ENCODE assay signal across 9 cellular contexts in genomic region chr15:58440181-58440910, GRCh38. TPM values are rescaled to one million over a fixed set of nuclear protein-coding genes. Genes with fewer than 3 reads are reported as not detected.
DNase-seq lines count a peak whose midpoint lies in the region; ATAC-seq, FAIRE-seq and TF ChIP-seq lines count a peak whose summit lies in the region.
"Had no signal": no experiment of that assay in that cellular context is flagged by ENCODE, and none has a peak within 500 bp of the region (broad histone marks: within the 10 kb centered on the region; RNA-seq: fewer than 3 reads in every experiment).

No MANE protein-coding gene starts in this region.

- no peak overlapping the region for H3K9ac ChIP-seq in MM.1S (ENCODE audit: low read length)
- H3K9ac ChIP-seq in duodenal mucosa (ENCODE audit: low read depth in 1 of 2, low read length in 2 of 2): peak overlapping the region in 1 of 2 donors; percentile 31

- TF ChIP-seq RAD21 in A549 (conservative IDR thresholded peaks at IDR 0.05 in 1 of 2, IDR thresholded peaks at IDR 0.05 in 1 of 2): peak; percentile 39 to 49; a peak in 4 of 5 replicates

- H3K27ac Mint-ChIP-seq in mesothelial cell of epicardium: peak overlapping the region; percentile 78

- TF ChIP-seq EP300 in A549 (IDR thresholded peaks at IDR 0.05): peak; percentile 68 to 88; a peak in 4 of 5 replicates

- H3K36me3 Mint-ChIP-seq in mesothelial cell of epicardium: no peaks in the 10 kb centered on the region

- H3K9me3 ChIP-seq in A549 (no peaks in the 10 kb centered on the region), MM.1S (replicated peaks; ENCODE audit: insufficient read depth, low read length) (no peaks in the 10 kb centered on the region), duodenal mucosa (ENCODE audit: control insufficient read depth in 1 of 2, low read length in 2 of 2) (no peaks in the 10 kb centered on the region)

- peak overlapping the region; percentile 92 to 93 for H3K27ac ChIP-seq in A549
- no peak overlapping the region for H3K27ac ChIP-seq in MM.1S (ENCODE audit: low read length)
- peak overlapping the region; percentile 74 for H3K27ac ChIP-seq in duodenal mucosa (ENCODE audit: low read depth, low read length)

- H3K27me3 ChIP-seq in MM.1S (replicated peaks; ENCODE audit: insufficient read depth, low read length) (no peaks in the 10 kb centered on the region), duodenal mucosa (ENCODE audit: control insufficient read depth in 1 of 2, insufficient read depth in 2 of 2, low read length in 2 of 2) (no peaks in the 10 kb centered on the region)

- H3K27me3 Mint-ChIP-seq in mesothelial cell of epicardium (ENCODE audit: low read depth): no peaks in the 10 kb centered on the region

- no peak overlapping the region for H3K4me3 Mint-ChIP-seq in mesothelial cell of epicardium

- H4K20me1 ChIP-seq in MM.1S (ENCODE audit: insufficient read depth, low read length): no peaks in the 10 kb centered on the region

- CTCF ChIA-PET in A549 (lab: Yijun Ruan, JAX): interaction anchor here (0.6 to 2.4 kb wide), 15 partner anchors 10 to 1092 kb away, joined by 3 to 10 read pairs (median 4); no protein-coding TSS in a partner anchor

- POLR2A ChIA-PET in A549 (lab: Yijun Ruan, JAX): interaction anchor here (1.1 to 1.8 kb wide), 4 partner anchors 29 to 310 kb away, joined by 3 to 10 read pairs (median 8); partner anchors contain the start of gene ADAM10

- no peaks in the 10 kb centered on the region for H3K9me3 Mint-ChIP-seq in mesothelial cell of epicardium

- peak; percentile 72 to 82 for ATAC-seq in A549
- no peak for ATAC-seq in HG02798 (IDR thresholded peaks at IDR 0.05; ENCODE audit: poor library complexity, unreplicated experiment)
- no peak for ATAC-seq in GM18868 (IDR thresholded peaks at IDR 0.05; ENCODE audit: unreplicated experiment)

- H3K4me3 ChIP-seq in A549 (peak overlapping the region; percentile 8; the same call in 1 of the 3 replicates), MM.1S (ENCODE audit: low read length) (no peak overlapping the region), duodenal mucosa (ENCODE audit: low read depth in 1 of 2, low read length in 2 of 2) (no peak overlapping the region)

- peaks cover 42% of the 10 kb centered on the region for H3K4me1 Mint-ChIP-seq in mesothelial cell of epicardium

- FAIRE-seq in A549 (lab: Jason Lieb, UNC): peak; percentile 99
- FAIRE-seq: D721Med had no signal

- 4% methylated on average over 7 of the region's 7 CpGs for WGBS in A549 (ENCODE audit: missing lambda C conversion rate)

- H3K79me2 ChIP-seq in MM.1S (ENCODE audit: low read length): no peaks in the 10 kb centered on the region

- peak; percentile 89 to 92 for DNase-seq in A549 (ENCODE audit: low read depth in 1 of 2, low spot score in 1 of 2)
- no peak for DNase-seq in MM.1S
- no peak for DNase-seq in mesothelial cell of epicardium (ENCODE audit: low spot score in 2 of 2, unreplicated experiment in 2 of 2)
- no peak for DNase-seq in AML-193 (lab: John Stamatoyannopoulos, UW)
- no peak for DNase-seq in central memory CD4-positive, alpha-beta T cell

- H3K4me1 ChIP-seq in A549 (peaks cover 70% of the 10 kb centered on the region), MM.1S (ENCODE audit: low read length) (peaks cover 13% of the 10 kb centered on the region), duodenal mucosa (ENCODE audit: control insufficient read depth in 1 of 2, insufficient read depth in 2 of 2, low read length in 2 of 2) (peaks cover 47% of the 10 kb centered on the region in 2 donors)

- peak overlapping the region; percentile 89 for H3K4me2 ChIP-seq in A549
- 0 out of 2 replicates have a peak overlapping the region, but pooled peaks have one; percentile 8 for H3K4me2 ChIP-seq in MM.1S (ENCODE audit: low read depth, low read length)

- no peak for TF ChIP-seq POLR2A in A549 (IDR thresholded peaks at IDR 0.05; ENCODE audit: low read length)

- H3F3A ChIP-seq in MM.1S (ENCODE audit: insufficient read depth, low read length): no peaks in the 10 kb centered on the region

- no peaks in the 10 kb centered on the region for H3K9me2 ChIP-seq in MM.1S (replicated peaks; ENCODE audit: insufficient read depth, low read length)

- H3K36me3 ChIP-seq in MM.1S (replicated peaks; ENCODE audit: insufficient read depth, low read length) (no peaks in the 10 kb centered on the region), duodenal mucosa (ENCODE audit: control insufficient read depth in 1 of 2, insufficient read depth in 2 of 2, low read length in 2 of 2) (no peaks in the 10 kb centered on the region)

- H2AFZ ChIP-seq in MM.1S (ENCODE audit: low read length): no peak overlapping the region

- TF ChIP-seq CTCF in A549 (IDR thresholded peaks at IDR 0.05) (no peak), MM.1S (IDR thresholded peaks at IDR 0.05; ENCODE audit: low read length) (no peak), mesothelial cell of epicardium (IDR thresholded peaks at IDR 0.05; ENCODE audit: unreplicated experiment) (no peak)

TF ChIP-seq in A549, 52 proteins besides CTCF, POLR2A, EP300 and RAD21:
- TF ChIP-seq CEBPB (IDR thresholded peaks at IDR 0.05) (peak; percentile 31 to 53; a peak in 2 of 4 replicates), BCL3 (IDR thresholded peaks at IDR 0.05) (peak; percentile 55; the same call in 2 of the 3 replicates), FOSL2 (IDR thresholded peaks at IDR 0.05) (peak; percentile 75), FOSL2 (CRISPR knock-in tag; IDR thresholded peaks at IDR 0.05) (peak; percentile 85), RFX5 (IDR thresholded peaks at IDR 0.05) (no peak), FOXS1 (CRISPR knock-in tag; IDR thresholded peaks at IDR 0.05) (no peak), TP53 (CRISPR knock-in tag; IDR thresholded peaks at IDR 0.05) (0 out of 2 replicates have a peak, but pooled peaks have one; percentile 43), RARB (CRISPR knock-in tag; IDR thresholded peaks at IDR 0.05) (peak; percentile 74; the same call in 1 of the 2 replicates), NR3C1 (IDR thresholded peaks at IDR 0.05) (no peak), ZC3H11A (IDR thresholded peaks at IDR 0.05) (no peak), JUNB (IDR thresholded peaks at IDR 0.05) (peak; percentile 79), GATA3 (IDR thresholded peaks at IDR 0.05; ENCODE audit: borderline replicate concordance) (peak; percentile 83; the same call in 1 of the 2 replicates), ZSCAN20 (CRISPR knock-in tag; IDR thresholded peaks at IDR 0.05) (no peak), JUN (IDR thresholded peaks at IDR 0.05) (peak; percentile 79; a peak in 3 of 5 replicates), EHF (CRISPR knock-in tag; IDR thresholded peaks at IDR 0.05) (0 out of 2 replicates have a peak, but pooled peaks have one; percentile 19), HOXA7 (CRISPR knock-in tag; IDR thresholded peaks at IDR 0.05) (peak; percentile 34; the same call in 1 of the 2 replicates), USF2 (IDR thresholded peaks at IDR 0.05) (no peak), MAX (IDR thresholded peaks at IDR 0.05) (peak; percentile 19; the same call in 1 of the 2 replicates), NPAS2 (CRISPR knock-in tag; IDR thresholded peaks at IDR 0.05; ENCODE audit: borderline replicate concordance) (no peak), SREBF2 (IDR thresholded peaks at IDR 0.05) (no peak)

RNA-seq across cellular contexts. Expression of gene LIPC, which starts 8.6 kb away (rescaled TPM):
- polyA plus RNA-seq in A549 (2011; rRNA removed) (0.08 and 0.13 TPM in 2 replicates), A549 (2017; fragmentation: RNase III; extraction: RNeasy Plus Mini Kit Qiagen cat#74134 plus additional on column Dnase treatment) (0.30 to 0.34 TPM (median 0.32 TPM) in 3 replicates)
- polyA plus RNA-seq in A549 (2012; cell fraction: cytosol; rRNA removed): 0.07 and 0.13 TPM in 2 replicates
- polyA plus RNA-seq in A549 (2012; cell fraction: nucleus; rRNA removed): 0.19 and 0.22 TPM in 2 replicates
- polyA minus RNA-seq in A549 (2011; rRNA and poly(A)+ RNA removed): 0.58 TPM in 1 of 2 replicates, not detected in the other
- not detected in 3 replicates for total RNA-seq in mesothelial cell of epicardium

Comparison
In these comparisons a context has a peak if more than half of its experiments do, and no peak if none do; other contexts are left out.
1. ATAC-seq: peak in A549 (2 of 2); none in HG02798 (single experiment) and GM18868 (single experiment).
2. DNase-seq: peak in A549 (2 of 2); none in MM.1S (single experiment), mesothelial cell of epicardium (0 of 2), AML-193 (0 of 2) and central memory CD4-positive, alpha-beta T cell (single experiment).